Comparison of ENCODE assay signal across 2 cellular contexts in genomic region chr16:28098171-28098958, GRCh38.
TF ChIP-seq lines count a peak whose summit lies in the region.

No MANE protein-coding gene starts in this region.

TF ChIP-seq in GM23338, 12 proteins besides CTCF, POLR2A, EP300 and RAD21:
- TF ChIP-seq ZNF114 (CRISPR knock-in tag; IDR thresholded peaks at IDR 0.05) (no peak), JUNB (IDR thresholded peaks at IDR 0.05; ENCODE audit: unreplicated experiment) (no peak), NANOG (IDR thresholded peaks at IDR 0.05; ENCODE audit: borderline replicate concordance) (no peak), EZH2 (IDR thresholded peaks at IDR 0.05; ENCODE audit: low read depth, unreplicated experiment) (no peak), STAT1 (IDR thresholded peaks at IDR 0.05; ENCODE audit: unreplicated experiment) (no peak), ZNF331 (CRISPR knock-in tag; IDR thresholded peaks at IDR 0.05; ENCODE audit: low read depth) (no peak), CREB1 (CRISPR knock-in tag; IDR thresholded peaks at IDR 0.05; ENCODE audit: low read depth) (no peak), EZH2phosphoT487 (IDR thresholded peaks at IDR 0.05; ENCODE audit: unreplicated experiment) (no peak), POLR2AphosphoS5 (IDR thresholded peaks at IDR 0.05; ENCODE audit: low read depth) (no peak)
- TF ChIP-seq, protein P1, sequence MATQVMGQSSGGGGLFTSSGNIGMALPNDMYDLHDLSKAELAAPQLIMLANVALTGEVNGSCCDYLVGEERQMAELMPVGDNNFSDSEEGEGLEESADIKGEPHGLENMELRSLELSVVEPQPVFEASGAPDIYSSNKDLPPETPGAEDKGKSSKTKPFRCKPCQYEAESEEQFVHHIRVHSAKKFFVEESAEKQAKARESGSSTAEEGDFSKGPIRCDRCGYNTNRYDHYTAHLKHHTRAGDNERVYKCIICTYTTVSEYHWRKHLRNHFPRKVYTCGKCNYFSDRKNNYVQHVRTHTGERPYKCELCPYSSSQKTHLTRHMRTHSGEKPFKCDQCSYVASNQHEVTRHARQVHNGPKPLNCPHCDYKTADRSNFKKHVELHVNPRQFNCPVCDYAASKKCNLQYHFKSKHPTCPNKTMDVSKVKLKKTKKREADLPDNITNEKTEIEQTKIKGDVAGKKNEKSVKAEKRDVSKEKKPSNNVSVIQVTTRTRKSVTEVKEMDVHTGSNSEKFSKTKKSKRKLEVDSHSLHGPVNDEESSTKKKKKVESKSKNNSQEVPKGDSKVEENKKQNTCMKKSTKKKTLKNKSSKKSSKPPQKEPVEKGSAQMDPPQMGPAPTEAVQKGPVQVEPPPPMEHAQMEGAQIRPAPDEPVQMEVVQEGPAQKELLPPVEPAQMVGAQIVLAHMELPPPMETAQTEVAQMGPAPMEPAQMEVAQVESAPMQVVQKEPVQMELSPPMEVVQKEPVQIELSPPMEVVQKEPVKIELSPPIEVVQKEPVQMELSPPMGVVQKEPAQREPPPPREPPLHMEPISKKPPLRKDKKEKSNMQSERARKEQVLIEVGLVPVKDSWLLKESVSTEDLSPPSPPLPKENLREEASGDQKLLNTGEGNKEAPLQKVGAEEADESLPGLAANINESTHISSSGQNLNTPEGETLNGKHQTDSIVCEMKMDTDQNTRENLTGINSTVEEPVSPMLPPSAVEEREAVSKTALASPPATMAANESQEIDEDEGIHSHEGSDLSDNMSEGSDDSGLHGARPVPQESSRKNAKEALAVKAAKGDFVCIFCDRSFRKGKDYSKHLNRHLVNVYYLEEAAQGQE (IDR thresholded peaks at IDR 0.05; ENCODE audit: unreplicated experiment), result no peak
- TF ChIP-seq, protein P2, sequence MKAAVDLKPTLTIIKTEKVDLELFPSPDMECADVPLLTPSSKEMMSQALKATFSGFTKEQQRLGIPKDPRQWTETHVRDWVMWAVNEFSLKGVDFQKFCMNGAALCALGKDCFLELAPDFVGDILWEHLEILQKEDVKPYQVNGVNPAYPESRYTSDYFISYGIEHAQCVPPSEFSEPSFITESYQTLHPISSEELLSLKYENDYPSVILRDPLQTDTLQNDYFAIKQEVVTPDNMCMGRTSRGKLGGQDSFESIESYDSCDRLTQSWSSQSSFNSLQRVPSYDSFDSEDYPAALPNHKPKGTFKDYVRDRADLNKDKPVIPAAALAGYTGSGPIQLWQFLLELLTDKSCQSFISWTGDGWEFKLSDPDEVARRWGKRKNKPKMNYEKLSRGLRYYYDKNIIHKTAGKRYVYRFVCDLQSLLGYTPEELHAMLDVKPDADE (IDR thresholded peaks at IDR 0.05), result no peak
- TF ChIP-seq, protein P3, sequence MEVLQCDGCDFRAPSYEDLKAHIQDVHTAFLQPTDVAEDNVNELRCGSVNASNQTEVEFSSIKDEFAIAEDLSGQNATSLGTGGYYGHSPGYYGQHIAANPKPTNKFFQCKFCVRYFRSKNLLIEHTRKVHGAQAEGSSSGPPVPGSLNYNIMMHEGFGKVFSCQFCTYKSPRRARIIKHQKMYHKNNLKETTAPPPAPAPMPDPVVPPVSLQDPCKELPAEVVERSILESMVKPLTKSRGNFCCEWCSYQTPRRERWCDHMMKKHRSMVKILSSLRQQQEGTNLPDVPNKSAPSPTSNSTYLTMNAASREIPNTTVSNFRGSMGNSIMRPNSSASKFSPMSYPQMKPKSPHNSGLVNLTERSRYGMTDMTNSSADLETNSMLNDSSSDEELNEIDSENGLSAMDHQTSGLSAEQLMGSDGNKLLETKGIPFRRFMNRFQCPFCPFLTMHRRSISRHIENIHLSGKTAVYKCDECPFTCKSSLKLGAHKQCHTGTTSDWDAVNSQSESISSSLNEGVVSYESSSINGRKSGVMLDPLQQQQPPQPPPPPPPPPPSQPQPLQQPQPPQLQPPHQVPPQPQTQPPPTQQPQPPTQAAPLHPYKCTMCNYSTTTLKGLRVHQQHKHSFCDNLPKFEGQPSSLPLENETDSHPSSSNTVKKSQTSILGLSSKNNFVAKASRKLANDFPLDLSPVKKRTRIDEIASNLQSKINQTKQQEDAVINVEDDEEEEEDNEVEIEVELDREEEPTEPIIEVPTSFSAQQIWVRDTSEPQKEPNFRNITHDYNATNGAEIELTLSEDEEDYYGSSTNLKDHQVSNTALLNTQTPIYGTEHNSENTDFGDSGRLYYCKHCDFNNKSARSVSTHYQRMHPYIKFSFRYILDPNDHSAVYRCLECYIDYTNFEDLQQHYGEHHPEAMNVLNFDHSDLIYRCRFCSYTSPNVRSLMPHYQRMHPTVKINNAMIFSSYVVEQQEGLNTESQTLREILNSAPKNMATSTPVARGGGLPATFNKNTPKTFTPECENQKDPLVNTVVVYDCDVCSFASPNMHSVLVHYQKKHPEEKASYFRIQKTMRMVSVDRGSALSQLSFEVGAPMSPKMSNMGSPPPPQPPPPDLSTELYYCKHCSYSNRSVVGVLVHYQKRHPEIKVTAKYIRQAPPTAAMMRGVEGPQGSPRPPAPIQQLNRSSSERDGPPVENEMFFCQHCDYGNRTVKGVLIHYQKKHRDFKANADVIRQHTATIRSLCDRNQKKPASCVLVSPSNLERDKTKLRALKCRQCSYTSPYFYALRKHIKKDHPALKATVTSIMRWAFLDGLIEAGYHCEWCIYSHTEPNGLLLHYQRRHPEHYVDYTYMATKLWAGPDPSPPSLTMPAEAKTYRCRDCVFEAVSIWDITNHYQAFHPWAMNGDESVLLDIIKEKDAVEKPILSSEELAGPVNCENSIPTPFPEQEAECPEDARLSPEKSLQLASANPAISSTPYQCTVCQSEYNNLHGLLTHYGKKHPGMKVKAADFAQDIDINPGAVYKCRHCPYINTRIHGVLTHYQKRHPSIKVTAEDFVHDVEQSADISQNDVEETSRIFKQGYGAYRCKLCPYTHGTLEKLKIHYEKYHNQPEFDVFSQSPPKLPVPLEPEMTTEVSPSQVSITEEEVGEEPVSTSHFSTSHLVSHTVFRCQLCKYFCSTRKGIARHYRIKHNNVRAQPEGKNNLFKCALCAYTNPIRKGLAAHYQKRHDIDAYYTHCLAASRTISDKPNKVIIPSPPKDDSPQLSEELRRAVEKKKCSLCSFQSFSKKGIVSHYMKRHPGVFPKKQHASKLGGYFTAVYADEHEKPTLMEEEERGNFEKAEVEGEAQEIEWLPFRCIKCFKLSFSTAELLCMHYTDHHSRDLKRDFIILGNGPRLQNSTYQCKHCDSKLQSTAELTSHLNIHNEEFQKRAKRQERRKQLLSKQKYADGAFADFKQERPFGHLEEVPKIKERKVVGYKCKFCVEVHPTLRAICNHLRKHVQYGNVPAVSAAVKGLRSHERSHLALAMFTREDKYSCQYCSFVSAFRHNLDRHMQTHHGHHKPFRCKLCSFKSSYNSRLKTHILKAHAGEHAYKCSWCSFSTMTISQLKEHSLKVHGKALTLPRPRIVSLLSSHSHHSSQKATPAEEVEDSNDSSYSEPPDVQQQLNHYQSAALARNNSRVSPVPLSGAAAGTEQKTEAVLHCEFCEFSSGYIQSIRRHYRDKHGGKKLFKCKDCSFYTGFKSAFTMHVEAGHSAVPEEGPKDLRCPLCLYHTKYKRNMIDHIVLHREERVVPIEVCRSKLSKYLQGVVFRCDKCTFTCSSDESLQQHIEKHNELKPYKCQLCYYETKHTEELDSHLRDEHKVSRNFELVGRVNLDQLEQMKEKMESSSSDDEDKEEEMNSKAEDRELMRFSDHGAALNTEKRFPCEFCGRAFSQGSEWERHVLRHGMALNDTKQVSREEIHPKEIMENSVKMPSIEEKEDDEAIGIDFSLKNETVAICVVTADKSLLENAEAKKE (CRISPR knock-in tag; IDR thresholded peaks at IDR 0.05), result no peak
TF ChIP-seq in GM23338: peak in this region for 0.

TF ChIP-seq in endothelial cell of umbilical vein, 7 proteins besides CTCF, POLR2A, EP300 and RAD21:
- TF ChIP-seq EZH2 (IDR thresholded peaks at IDR 0.05; ENCODE audit: borderline replicate concordance, low read depth, low read length, severe bottlenecking) (no peak), POLR2AphosphoS5 (IDR thresholded peaks at IDR 0.05; ENCODE audit: insufficient read depth, low read depth, low read length) (no peak), FOS (IDR thresholded peaks at IDR 0.05; ENCODE audit: borderline replicate concordance, insufficient read depth, low read length) (no peak), GATA2 (IDR thresholded peaks at IDR 0.05; ENCODE audit: insufficient read depth, insufficient read length, low read depth, low read length) (no peak), JUN (IDR thresholded peaks at IDR 0.05; ENCODE audit: borderline replicate concordance, insufficient read depth, insufficient read length, low read depth) (no peak), MYC (IDR thresholded peaks at IDR 0.05; ENCODE audit: low read depth, low read length) (no peak)
- TF ChIP-seq, protein P4, sequence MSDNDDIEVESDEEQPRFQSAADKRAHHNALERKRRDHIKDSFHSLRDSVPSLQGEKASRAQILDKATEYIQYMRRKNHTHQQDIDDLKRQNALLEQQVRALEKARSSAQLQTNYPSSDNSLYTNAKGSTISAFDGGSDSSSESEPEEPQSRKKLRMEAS (IDR thresholded peaks at IDR 0.05; ENCODE audit: insufficient read depth, insufficient read length), result no peak
